13 cellular contexts compared by ENCODE assay signal in genomic region chr17:74853048-74853397, GRCh38. TPM values are rescaled to one million over a fixed set of nuclear protein-coding genes. Genes with fewer than 3 reads are reported as not detected.
DNase-seq lines count a peak whose midpoint lies in the region; ATAC-seq and TF ChIP-seq lines count a peak whose summit lies in the region.
"Had no signal": no experiment of that assay in that cellular context is flagged by ENCODE, and none has a peak within 500 bp of the region (broad histone marks: within the 10 kb centered on the region; RNA-seq: fewer than 3 reads in every experiment).

No MANE protein-coding gene starts in this region.

- no peak overlapping the region for H3K27ac Mint-ChIP-seq in activated T-cell treated with anti-CD3 and anti-CD28 coated beads, Interleukin-2, amount 50 U/mL, for 72 hours
- no peak overlapping the region for H3K27ac Mint-ChIP-seq in effector memory CD8-positive, alpha-beta T cell
- no peak overlapping the region for H3K27ac Mint-ChIP-seq in progenitor cell of endocrine pancreas

- ATAC-seq in activated T-cell treated with anti-CD3 and anti-CD28 coated beads, Interleukin-2, amount 50 U/mL, for 72 hours (replicated peaks in 1 of 2): peak in 1 of 2 donors; percentile 6
- peak; percentile 12 for ATAC-seq in effector memory CD8-positive, alpha-beta T cell (replicated peaks)
- ATAC-seq in GM21619 (IDR thresholded peaks at IDR 0.05; ENCODE audit: unreplicated experiment) (no peak), GM21737 (IDR thresholded peaks at IDR 0.05; ENCODE audit: unreplicated experiment) (no peak)

- TF ChIP-seq CTCF in LNCaP clone FGC (IDR thresholded peaks at IDR 0.05; ENCODE audit: control insufficient read depth, extremely low read depth, insufficient read depth) (no peak), progenitor cell of endocrine pancreas (IDR thresholded peaks at IDR 0.05; ENCODE audit: unreplicated experiment) (no peak)

- H3K36me3 Mint-ChIP-seq in activated T-cell treated with anti-CD3 and anti-CD28 coated beads, Interleukin-2, amount 50 U/mL, for 72 hours (ENCODE audit: insufficient read depth in 2 of 2): no peaks in the 10 kb centered on the region
- peaks cover 3% of the 10 kb centered on the region for H3K36me3 Mint-ChIP-seq in effector memory CD8-positive, alpha-beta T cell (ENCODE audit: insufficient read depth)
- H3K36me3 Mint-ChIP-seq in progenitor cell of endocrine pancreas (ENCODE audit: insufficient read depth): no peaks in the 10 kb centered on the region

- H3K9me3 Mint-ChIP-seq in activated T-cell treated with anti-CD3 and anti-CD28 coated beads, Interleukin-2, amount 50 U/mL, for 72 hours: no peaks in the 10 kb centered on the region
- no peaks in the 10 kb centered on the region for H3K9me3 Mint-ChIP-seq in effector memory CD8-positive, alpha-beta T cell
- no peaks in the 10 kb centered on the region for H3K9me3 Mint-ChIP-seq in progenitor cell of endocrine pancreas (ENCODE audit: low read depth)

- peak overlapping the region; percentile 43 for H3K4me3 ChIP-seq in LNCaP clone FGC (ENCODE audit: low read depth, low read length)

- peaks cover 63% of the 10 kb centered on the region for H3K27me3 Mint-ChIP-seq in activated T-cell treated with anti-CD3 and anti-CD28 coated beads, Interleukin-2, amount 50 U/mL, for 72 hours (ENCODE audit: low read depth)
- H3K27me3 Mint-ChIP-seq in effector memory CD8-positive, alpha-beta T cell: peaks cover 65 to 69% of the 10 kb centered on the region in 2 donors
- H3K27me3 Mint-ChIP-seq in progenitor cell of endocrine pancreas: peaks cover 90% of the 10 kb centered on the region

- DNase-seq in activated T-cell treated with anti-CD3 and anti-CD28 coated beads, Interleukin-2, amount 50 U/mL, for 72 hours: no peak
- DNase-seq in activated T-cell treated with anti-CD3 and anti-CD28 coated beads for 4 hours (no peak), LNCaP clone FGC (ENCODE audit: low read depth) (no peak), progenitor cell of endocrine pancreas (ENCODE audit: low spot score, unreplicated experiment) (no peak), HUDEP-2 (lab: John Stamatoyannopoulos, UW; ENCODE audit: unreplicated experiment in 76 of 76) (no peak)
- no peak for DNase-seq in effector memory CD8-positive, alpha-beta T cell
- DNase-seq: EL had no signal

- H3K4me1 Mint-ChIP-seq in activated T-cell treated with anti-CD3 and anti-CD28 coated beads, Interleukin-2, amount 50 U/mL, for 72 hours (ENCODE audit: low read depth): peaks cover 9% of the 10 kb centered on the region
- peaks cover 4 to 5% of the 10 kb centered on the region in 2 donors for H3K4me1 Mint-ChIP-seq in effector memory CD8-positive, alpha-beta T cell (ENCODE audit: low read depth in 2 of 2)
- no peaks in the 10 kb centered on the region for H3K4me1 Mint-ChIP-seq in progenitor cell of endocrine pancreas (ENCODE audit: low read depth)

- H3K4me3 Mint-ChIP-seq in activated T-cell treated with anti-CD3 and anti-CD28 coated beads, Interleukin-2, amount 50 U/mL, for 72 hours: peak overlapping the region; percentile 78 to 88
- H3K4me3 Mint-ChIP-seq in effector memory CD8-positive, alpha-beta T cell: peak overlapping the region; percentile 49 to 60
- H3K4me3 Mint-ChIP-seq in progenitor cell of endocrine pancreas (ENCODE audit: low read depth): peak overlapping the region; percentile 63

RNA-seq across cellular contexts. Expression of gene GRIN2C, which starts 6.7 kb away (rescaled TPM):
- under 1 TPM; 0.14 to 0.37 TPM for total RNA-seq in activated T-cell treated with anti-CD3 and anti-CD28 coated beads, Interleukin-2, amount 50 U/mL, for 72 hours
- total RNA-seq in progenitor cell of endocrine pancreas: 0.57 and 0.84 TPM in 2 replicates
- total RNA-seq: left lobe of liver, vagina had no signal

RNA-seq across cellular contexts. Expression of gene FDXR, which starts 19.8 kb away (rescaled TPM):
- 10 to 100 TPM; 44.3 to 79.7 TPM for total RNA-seq in activated T-cell treated with anti-CD3 and anti-CD28 coated beads, Interleukin-2, amount 50 U/mL, for 72 hours
- 16.9 and 18.2 TPM in 2 replicates for total RNA-seq in progenitor cell of endocrine pancreas

RNA-seq across cellular contexts. Expression of gene FADS6, which starts 40.4 kb away (rescaled TPM):
- not detected for total RNA-seq in activated T-cell treated with anti-CD3 and anti-CD28 coated beads, Interleukin-2, amount 50 U/mL, for 72 hours
- total RNA-seq in progenitor cell of endocrine pancreas: 0.14 and 0.42 TPM in 2 replicates
- total RNA-seq: MCF 10A, omental fat pad had no signal
